Comparison of ENCODE assay signal across 20 cellular contexts in genomic region chr1:111179968-111180533, GRCh38. TPM values are rescaled to one million over a fixed set of nuclear protein-coding genes. Genes with fewer than 3 reads are reported as not detected.
DNase-seq lines count a peak whose midpoint lies in the region; ATAC-seq lines count a peak whose summit lies in the region.
"Had no signal": no experiment of that assay in that cellular context is flagged by ENCODE, and none has a peak within 500 bp of the region (broad histone marks: within the 10 kb centered on the region; RNA-seq: fewer than 3 reads in every experiment).

No MANE protein-coding gene starts in this region.

- no peaks in the 10 kb centered on the region for H3K27me3 ChIP-seq in CD4-positive, CD25-positive, alpha-beta regulatory T cell (ENCODE audit: control insufficient read depth, insufficient read depth, low read length)
- H3K27me3 ChIP-seq in mesendoderm (ENCODE audit: insufficient read depth, low read length, poor library complexity), result no peaks in the 10 kb centered on the region
- H3K27me3 ChIP-seq: cardiac muscle cell, esophagus squamous epithelium, ovary, right lobe of liver had no signal

- H2BK15ac ChIP-seq in mesendoderm (replicated peaks; ENCODE audit: low read depth), result no peak overlapping the region

- no peak for DNase-seq in CD4-positive, CD25-positive, alpha-beta regulatory T cell
- peak; percentile 54 for DNase-seq in DMS153 (lab: John Stamatoyannopoulos, UW)
- peak; percentile 66 for DNase-seq in NCI-H510A treated with DMSO at 0.1 percent for 48 hours (lab: John Stamatoyannopoulos, UW)
- DNase-seq in memory B cell (ENCODE audit: low spot score in 2 of 2), result no peak
- DNase-seq in stimulated activated CD4-positive, alpha-beta T cell treated with anti-CD3 and anti-CD28 coated beads, Interleukin-4, amount 100 ng/mL, for 4 hours, result no peak
- DNase-seq in SW480 (ENCODE audit: low spot score), result no peak
- DNase-seq in mesendoderm, result no peak
- DNase-seq: activated CD4-positive, alpha-beta T cell treated with anti-CD3 and anti-CD28 coated beads, Interleukin-2, amount 10 ng/mL, durations not matched to agents 7 days and 5 days; activated T-cell treated with anti-CD3 and anti-CD28 coated beads, Interleukin-2, amount 50 U/mL, for 1 hour; Caco-2; esophagus squamous epithelium; NCI-H1694; ovary; right lobe of liver; SK-N-SH had no signal

- no peaks in the 10 kb centered on the region for H3K79me2 ChIP-seq in mesendoderm (ENCODE audit: control insufficient read depth, insufficient read depth, low read length)

- H3K4me1 Mint-ChIP-seq in CD4-positive, CD25-positive, alpha-beta regulatory T cell, result peaks cover 17 to 56% (median 33%) of the 10 kb centered on the region in 4 donors
- peaks cover 38% of the 10 kb centered on the region for H3K4me1 Mint-ChIP-seq in memory B cell

- H3K4me2 ChIP-seq in mesendoderm (ENCODE audit: low read length), result no peak overlapping the region
- H3K4me2 ChIP-seq: SK-N-SH had no signal

- H2BK5ac ChIP-seq in mesendoderm (ENCODE audit: low read length), result no peak overlapping the region

- H3K4ac ChIP-seq in mesendoderm (ENCODE audit: low read depth, low read length), result no peak overlapping the region

- no peak overlapping the region for H3K23ac ChIP-seq in mesendoderm (ENCODE audit: low read length)

- no peaks in the 10 kb centered on the region for H3K4me1 ChIP-seq in CD4-positive, CD25-positive, alpha-beta regulatory T cell (ENCODE audit: control insufficient read depth, insufficient read depth, low read length, poor library complexity, severe bottlenecking)
- no peaks in the 10 kb centered on the region for H3K4me1 ChIP-seq in mesendoderm (ENCODE audit: control insufficient read depth, low read depth, low read length)
- H3K4me1 ChIP-seq: Caco-2 had no signal

- no peak overlapping the region for H3K18ac ChIP-seq in mesendoderm (ENCODE audit: low read length)

- no peak overlapping the region for H4K8ac ChIP-seq in mesendoderm (ENCODE audit: low read depth, low read length)

- no peaks in the 10 kb centered on the region for H3K9me3 ChIP-seq in CD4-positive, CD25-positive, alpha-beta regulatory T cell (ENCODE audit: control insufficient read depth in 2 of 2, low read length in 2 of 2)
- H3K9me3 ChIP-seq: Caco-2, esophagus squamous epithelium, HAP-1, ovary, right lobe of liver, SK-N-SH had no signal

- no peak overlapping the region for H3K4me3 ChIP-seq in CD4-positive, CD25-positive, alpha-beta regulatory T cell (ENCODE audit: low read depth, low read length)
- H3K4me3 ChIP-seq in mesendoderm (ENCODE audit: low read length), result no peak overlapping the region
- H3K4me3 ChIP-seq: cardiac muscle cell, esophagus squamous epithelium, HAP-1, ovary, right lobe of liver had no signal

- peak overlapping the region; percentile 15 for H3K27ac ChIP-seq in CD4-positive, CD25-positive, alpha-beta regulatory T cell (ENCODE audit: insufficient read depth, low read length, poor library complexity, severe bottlenecking)
- H3K27ac ChIP-seq in mesendoderm (ENCODE audit: low read depth, low read length), result no peak overlapping the region
- H3K27ac ChIP-seq: cardiac muscle cell, esophagus squamous epithelium, ovary, right lobe of liver had no signal

- H3K79me1 ChIP-seq in mesendoderm (ENCODE audit: low read length), result no peaks in the 10 kb centered on the region

- no peaks in the 10 kb centered on the region for H3K9me3 Mint-ChIP-seq in CD4-positive, CD25-positive, alpha-beta regulatory T cell
- H3K9me3 Mint-ChIP-seq in memory B cell, result no peaks in the 10 kb centered on the region
- H3K9me3 Mint-ChIP-seq: activated CD4-positive, alpha-beta T cell treated with anti-CD3 and anti-CD28 coated beads, Interleukin-2, amount 10 ng/mL, durations not matched to agents 7 days and 5 days had no signal

- peaks cover 39% of the 10 kb centered on the region for H3K36me3 Mint-ChIP-seq in CD4-positive, CD25-positive, alpha-beta regulatory T cell
- peaks cover 41% of the 10 kb centered on the region for H3K36me3 Mint-ChIP-seq in memory B cell

- H2AK5ac ChIP-seq in mesendoderm (ENCODE audit: low read length), result no peak overlapping the region

- H4K5ac ChIP-seq in mesendoderm (ENCODE audit: low read length), result no peak overlapping the region

- H3K56ac ChIP-seq in mesendoderm (ENCODE audit: low read length), result no peak overlapping the region

- H3K27me3 Mint-ChIP-seq in CD4-positive, CD25-positive, alpha-beta regulatory T cell, result no peaks in the 10 kb centered on the region
- H3K27me3 Mint-ChIP-seq in memory B cell, result no peaks in the 10 kb centered on the region
- H3K27me3 Mint-ChIP-seq: activated CD4-positive, alpha-beta T cell treated with anti-CD3 and anti-CD28 coated beads, Interleukin-2, amount 10 ng/mL, durations not matched to agents 7 days and 5 days had no signal

- peaks cover 29% of the 10 kb centered on the region for H3K36me3 ChIP-seq in CD4-positive, CD25-positive, alpha-beta regulatory T cell (ENCODE audit: control insufficient read depth, insufficient read depth, low read length)
- H3K36me3 ChIP-seq in mesendoderm (ENCODE audit: control insufficient read depth, insufficient read depth, low read length), result no peaks in the 10 kb centered on the region
- H3K36me3 ChIP-seq: ovary had no signal

- no peak overlapping the region for H3K9ac ChIP-seq in mesendoderm (ENCODE audit: low read length)
- H3K9ac ChIP-seq: SK-N-SH had no signal

- ATAC-seq in CD4-positive, CD25-positive, alpha-beta regulatory T cell (ENCODE audit: low read depth in 2 of 2), result no peak
- no peak for ATAC-seq in memory B cell (ENCODE audit: low read depth)
- ATAC-seq: left lobe of liver, right lobe of liver had no signal

- H3K4me3 Mint-ChIP-seq in CD4-positive, CD25-positive, alpha-beta regulatory T cell, result no peak overlapping the region
- no peak overlapping the region for H3K4me3 Mint-ChIP-seq in memory B cell
- H3K4me3 Mint-ChIP-seq: activated CD4-positive, alpha-beta T cell treated with anti-CD3 and anti-CD28 coated beads, Interleukin-2, amount 10 ng/mL, durations not matched to agents 7 days and 5 days had no signal

- no peak overlapping the region for H2BK120ac ChIP-seq in mesendoderm (ENCODE audit: low read depth, low read length)

- H3K27ac Mint-ChIP-seq in CD4-positive, CD25-positive, alpha-beta regulatory T cell, result peak overlapping the region; percentile 53 to 81 (median 53)
- peak overlapping the region; percentile 49 for H3K27ac Mint-ChIP-seq in memory B cell
- H3K27ac Mint-ChIP-seq: activated CD4-positive, alpha-beta T cell treated with anti-CD3 and anti-CD28 coated beads, Interleukin-2, amount 10 ng/mL, durations not matched to agents 7 days and 5 days had no signal

RNA-seq across cellular contexts. Expression of gene DENND2D, which starts 20.4 kb away (rescaled TPM):
- total RNA-seq in CD4-positive, CD25-positive, alpha-beta regulatory T cell, result 83.8 TPM
- polyA plus RNA-seq in CD4-positive, CD25-positive, alpha-beta regulatory T cell, result 100 to 1,000 TPM in 3 of 4 donors, 10 to 100 TPM in 1; 85.6 to 196 (median 119) TPM
- polyA plus RNA-seq in mesendoderm (2013, experiment 1 of 2), result 0.53 TPM
- polyA plus RNA-seq in mesendoderm (2013, experiment 2 of 2), result 0.46 TPM
- total RNA-seq: G401 had no signal

RNA-seq across cellular contexts. Expression of gene CEPT1, which starts 40.0 kb away (rescaled TPM):
- total RNA-seq in CD4-positive, CD25-positive, alpha-beta regulatory T cell, result 22.6 TPM
- 10 to 100 TPM; 19.9 to 37.5 (median 27.7) TPM for polyA plus RNA-seq in CD4-positive, CD25-positive, alpha-beta regulatory T cell
- 15.1 TPM for polyA plus RNA-seq in mesendoderm (2013, experiment 1 of 2)
- polyA plus RNA-seq in mesendoderm (2013, experiment 2 of 2), result 14.3 TPM

RNA-seq across cellular contexts. Expression of gene DRAM2, which starts 40.2 kb away (rescaled TPM):
- total RNA-seq in CD4-positive, CD25-positive, alpha-beta regulatory T cell, result 37.2 TPM
- polyA plus RNA-seq in CD4-positive, CD25-positive, alpha-beta regulatory T cell, result 100 to 1,000 TPM in 1 of 4 donors, 10 to 100 TPM in 3; 86.7 to 112 (median 95.9) TPM
- polyA plus RNA-seq in mesendoderm (2013, experiment 1 of 2), result 20.9 TPM
- 21.2 TPM for polyA plus RNA-seq in mesendoderm (2013, experiment 2 of 2)

RNA-seq across cellular contexts. Expression of gene CHI3L2, which starts 47.5 kb away (rescaled TPM):
- 5.0 TPM for total RNA-seq in CD4-positive, CD25-positive, alpha-beta regulatory T cell
- polyA plus RNA-seq in CD4-positive, CD25-positive, alpha-beta regulatory T cell, result 10 to 100 TPM in 2 of 4 donors, 1 to 10 TPM in 2; 7.6 to 15.8 (median 12.5) TPM
- 0.13 TPM for polyA plus RNA-seq in mesendoderm (2013, experiment 1 of 2)
- not detected for polyA plus RNA-seq in mesendoderm (2013, experiment 2 of 2)
- total RNA-seq: Caco-2, cardiac muscle cell, G401, glomerular endothelial cell had no signal

Comparison
In these comparisons a context has a peak if more than half of its experiments do, and no peak if none do; other contexts are left out.
1. DNase-seq: peak in DMS153 (single experiment) and NCI-H510A treated with DMSO at 0.1 percent for 48 hours (single experiment); none in CD4-positive, CD25-positive, alpha-beta regulatory T cell (0 of 3), memory B cell (0 of 2), stimulated activated CD4-positive, alpha-beta T cell treated with anti-CD3 and anti-CD28 coated beads, Interleukin-4, amount 100 ng/mL, for 4 hours (0 of 2), SW480 (single experiment) and mesendoderm (single experiment).